Comparison of ENCODE assay signal across 8 cellular contexts in genomic region chrX:130523460-130524394, GRCh38.
DNase-seq lines count a peak whose midpoint lies in the region; ATAC-seq, FAIRE-seq and TF ChIP-seq lines count a peak whose summit lies in the region.

No MANE protein-coding gene starts in this region.

- TF ChIP-seq CTCF in upper lobe of left lung (IDR thresholded peaks at IDR 0.05) = no peak

- H3K9me3 Mint-ChIP-seq in memory B cell = no peaks in the 10 kb centered on the region

- no peaks in the 10 kb centered on the region for H3K9me3 ChIP-seq in upper lobe of left lung

- H3K4me1 ChIP-seq in upper lobe of left lung = no peaks in the 10 kb centered on the region

- FAIRE-seq in GM12891 (lab: Jason Lieb, UNC) = peak; percentile 40

- no peaks in the 10 kb centered on the region for H3K36me3 ChIP-seq in upper lobe of left lung

- DNase-seq in GM12891 (ENCODE audit: insufficient read length, low spot score) = peak; percentile 5
- peak; percentile 61 to 74 for DNase-seq in NCI-H524 (lab: John Stamatoyannopoulos, UW)
- peak; percentile 3 for DNase-seq in dermis blood vessel endothelial cell
- DNase-seq in memory B cell (ENCODE audit: low spot score in 2 of 2) = no peak
- peak in 1 of 2 donors; percentile 50 for DNase-seq in upper lobe of left lung
- no peak for DNase-seq in activated CD4-positive, alpha-beta T cell treated with anti-CD3 and anti-CD28 coated beads for 4 hours
- no peak for DNase-seq in central memory CD4-positive, alpha-beta T cell
- DNase-seq in NAMALWA (ENCODE audit: low spot score) = no peak

- no peak for TF ChIP-seq POLR2A in GM12891 (IDR thresholded peaks at IDR 0.05; ENCODE audit: low read depth, low read length)
- no peak for TF ChIP-seq POLR2A in upper lobe of left lung (IDR thresholded peaks at IDR 0.05)

- H3K4me3 ChIP-seq in upper lobe of left lung = peak overlapping the region in 3 of 4 donors; percentile 9 to 36 (median 29)

- no peak for TF ChIP-seq EP300 in upper lobe of left lung (IDR thresholded peaks at IDR 0.05)

- WGBS in upper lobe of left lung, 2 donors = 31 to 42% methylated on average over 18 to 42 of the region's 42 CpGs

- H3K27me3 Mint-ChIP-seq in memory B cell = peaks cover 3% of the 10 kb centered on the region

- ATAC-seq in memory B cell (ENCODE audit: low read depth) (peak; percentile 35), upper lobe of left lung (ENCODE audit: low FRiP score in 2 of 2) (peak; percentile 49 to 76)

- no peaks in the 10 kb centered on the region for H3K36me3 Mint-ChIP-seq in memory B cell

- no peak overlapping the region for H3K27ac Mint-ChIP-seq in memory B cell

- peaks cover 7% of the 10 kb centered on the region for H3K4me1 Mint-ChIP-seq in memory B cell

- H3K27ac ChIP-seq in upper lobe of left lung = no peak overlapping the region

- H3K27me3 ChIP-seq in upper lobe of left lung = no peaks in the 10 kb centered on the region

- H3K4me3 Mint-ChIP-seq in memory B cell = peak overlapping the region; percentile 64

TF ChIP-seq in GM12891, 5 proteins besides CTCF, POLR2A, EP300 and RAD21:
- no peak for TF ChIP-seq POU2F2 (IDR thresholded peaks at IDR 0.05; ENCODE audit: low read depth, low read length)

Comparison
In these comparisons a context has a peak if more than half of its experiments do, and no peak if none do; other contexts are left out.
1. DNase-seq: peak in GM12891 (single experiment), NCI-H524 (2 of 2) and dermis blood vessel endothelial cell (single experiment); none in memory B cell (0 of 2), activated CD4-positive, alpha-beta T cell treated with anti-CD3 and anti-CD28 coated beads for 4 hours (0 of 2), central memory CD4-positive, alpha-beta T cell (single experiment) and NAMALWA (single experiment).